Comparison of ENCODE assay signal across 18 cellular contexts in the genomic region with DNA sequence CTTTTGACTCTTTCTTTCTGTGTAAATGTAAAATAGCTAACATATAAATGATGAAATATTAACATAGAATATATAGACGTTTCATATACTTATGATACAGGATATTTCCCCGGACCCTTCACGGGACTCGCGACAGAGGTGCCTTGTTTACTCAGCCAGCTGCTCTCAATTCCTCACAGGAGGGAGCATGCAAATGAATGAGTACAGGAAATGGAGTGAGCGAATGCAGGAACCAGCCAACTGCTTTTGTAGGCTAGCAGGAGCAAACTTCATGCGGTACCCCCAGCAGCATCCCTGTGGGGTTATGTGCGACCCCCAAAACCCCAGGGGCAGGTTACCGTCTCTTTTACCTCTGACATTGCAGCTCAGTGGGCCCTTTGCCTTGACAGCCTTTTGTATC.
A peak's percentile ranks its signal among the peaks of the same experiment; 100 is the strongest.
DNase-seq lines count a peak whose midpoint lies in the region; ATAC-seq and TF ChIP-seq lines count a peak whose summit lies in the region.
"Had no signal": no experiment of that assay in that cellular context is flagged by ENCODE, and none has a peak within 500 bp of the region (broad histone marks: within the 10 kb centered on the region; RNA-seq: fewer than 3 reads in every experiment).

No MANE protein-coding gene starts in this region.

- H3K4me3 Mint-ChIP-seq in WTC11: peak overlapping the region; percentile 15
- H3K4me3 Mint-ChIP-seq: CD14-positive monocyte had no signal

- no peak for TF ChIP-seq EP300 in tibial nerve (IDR thresholded peaks at IDR 0.05)

- no peak for TF ChIP-seq POLR2A in tibial nerve (IDR thresholded peaks at IDR 0.05)
- TF ChIP-seq POLR2A in uterus (IDR thresholded peaks at IDR 0.05): no peak

- peaks cover 2% of the 10 kb centered on the region for H3K36me3 Mint-ChIP-seq in WTC11
- H3K36me3 Mint-ChIP-seq: CD14-positive monocyte had no signal

- peaks cover 11% of the 10 kb centered on the region for H3K9me3 Mint-ChIP-seq in WTC11

- no peaks in the 10 kb centered on the region for H3K27me3 ChIP-seq in HUES48 (ENCODE audit: control insufficient read depth, insufficient read depth, low read length)
- H3K27me3 ChIP-seq in iPS-20b (ENCODE audit: insufficient read depth, low read length): no peaks in the 10 kb centered on the region
- no peaks in the 10 kb centered on the region for H3K27me3 ChIP-seq in tibial nerve
- no peaks in the 10 kb centered on the region for H3K27me3 ChIP-seq in uterus

- CTCF ChIA-PET in WTC11 (lab: Charles Lee): no interaction called here

- H3K36me3 ChIP-seq in HUES48 (ENCODE audit: control insufficient read depth, insufficient read depth, low read length) (no peaks in the 10 kb centered on the region), iPS-20b (ENCODE audit: insufficient read depth, low read depth, low read length) (no peaks in the 10 kb centered on the region), tibial nerve (no peaks in the 10 kb centered on the region), uterus (no peaks in the 10 kb centered on the region)

- TF ChIP-seq CTCF in WTC11 (IDR thresholded peaks at IDR 0.05) (no peak), tibial nerve (IDR thresholded peaks at IDR 0.05) (no peak), uterus (IDR thresholded peaks at IDR 0.05) (no peak)

- no peak overlapping the region for H3K27ac ChIP-seq in HUES48 (ENCODE audit: low read depth, low read length)
- peak overlapping the region; percentile 39 for H3K27ac ChIP-seq in iPS-20b (ENCODE audit: low read length)
- no peak overlapping the region for H3K27ac ChIP-seq in tibial nerve
- H3K27ac ChIP-seq in uterus: no peak overlapping the region
- H3K27ac ChIP-seq: 22Rv1 had no signal

- H3K27me3 Mint-ChIP-seq in WTC11 (ENCODE audit: low read depth): no peaks in the 10 kb centered on the region

- DNase-seq in DMS53 (lab: John Stamatoyannopoulos, UW): peak; percentile 53
- no peak for DNase-seq in DMS53 treated with DMSO at 0.1 percent for 48 hours (lab: John Stamatoyannopoulos, UW; ENCODE audit: unreplicated experiment)
- DNase-seq in WTC11 (ENCODE audit: low spot score): peak; percentile 22
- no peak for DNase-seq in tibial nerve (ENCODE audit: low spot score in 2 of 2)
- DNase-seq in left cardiac atrium: no peak
- DNase-seq in uterus: no peak
- DNase-seq: GDM1, NCI-H1105 treated with DMSO at 0.1 percent for 48 hours, NCI-H1694, PC-3, RPMI8226, SHP77 treated with DMSO at 0.1 percent for 48 hours, SK-N-SH had no signal

- ATAC-seq in WTC11: peak; percentile 90
- ATAC-seq in left cardiac atrium: no peak
- ATAC-seq: HCT116, PC-3 had no signal

- POLR2A ChIA-PET in WTC11 (lab: Charles Lee): no interaction called here

- H3K9ac ChIP-seq in HUES48 (ENCODE audit: low read depth, low read length) (no peak overlapping the region), iPS-20b (ENCODE audit: low read depth, low read length) (peak overlapping the region; percentile 46; the same call in 1 of the 2 replicates)
- H3K9ac ChIP-seq: SK-N-SH had no signal

- H3K4me1 Mint-ChIP-seq in WTC11: peaks cover 36% of the 10 kb centered on the region
- H3K4me1 Mint-ChIP-seq: CD14-positive monocyte had no signal

- H3K27ac Mint-ChIP-seq in WTC11: peak overlapping the region; percentile 84
- H3K27ac Mint-ChIP-seq: CD14-positive monocyte had no signal

- H3K9me3 ChIP-seq in HUES48 (ENCODE audit: control insufficient read depth, insufficient read depth, low read length) (no peaks in the 10 kb centered on the region), iPS-20b (ENCODE audit: insufficient read depth, low read depth, low read length) (no peaks in the 10 kb centered on the region), tibial nerve (no peaks in the 10 kb centered on the region), uterus (no peaks in the 10 kb centered on the region)
- H3K9me3 ChIP-seq: SK-N-SH had no signal

- WGBS in tibial nerve, 2 donors: 73 to 84% methylated on average over 9 of the region's 9 CpGs

- peak overlapping the region; percentile 28; the same call in 1 of the 2 replicates for H3K4me3 ChIP-seq in HUES48 (ENCODE audit: low read depth, low read length)
- peak overlapping the region; percentile 34; the same call in 1 of the 2 replicates for H3K4me3 ChIP-seq in iPS-20b (ENCODE audit: low read length)
- no peak overlapping the region for H3K4me3 ChIP-seq in tibial nerve
- no peak overlapping the region for H3K4me3 ChIP-seq in uterus

- intact Hi-C loops in left cardiac atrium (cut with DNase I) (no loop called here), uterus (cut with DNase I; ENCODE audit: low total_unique reads) (no loop called here)

- H3K4me1 ChIP-seq in HUES48 (ENCODE audit: control insufficient read depth, insufficient read depth, low read length) (peaks cover 12% of the 10 kb centered on the region), iPS-20b (ENCODE audit: insufficient read depth, low read length) (peaks cover 9% of the 10 kb centered on the region), tibial nerve (peaks cover 0 to 4% (median 0%) of the 10 kb centered on the region in 4 donors), uterus (no peaks in the 10 kb centered on the region)

TF ChIP-seq in WTC11, 78 proteins besides CTCF, POLR2A, EP300 and RAD21:
- TF ChIP-seq ZNF138 (CRISPR knock-in tag; conservative IDR thresholded peaks at IDR 0.05): 0 out of 2 replicates have a peak, but pooled peaks have one; percentile 13
- TF ChIP-seq FOXK1 (CRISPR knock-in tag; IDR thresholded peaks at IDR 0.05): peak; percentile 79; the same call in 1 of the 2 replicates
- TF ChIP-seq, protein P1, sequence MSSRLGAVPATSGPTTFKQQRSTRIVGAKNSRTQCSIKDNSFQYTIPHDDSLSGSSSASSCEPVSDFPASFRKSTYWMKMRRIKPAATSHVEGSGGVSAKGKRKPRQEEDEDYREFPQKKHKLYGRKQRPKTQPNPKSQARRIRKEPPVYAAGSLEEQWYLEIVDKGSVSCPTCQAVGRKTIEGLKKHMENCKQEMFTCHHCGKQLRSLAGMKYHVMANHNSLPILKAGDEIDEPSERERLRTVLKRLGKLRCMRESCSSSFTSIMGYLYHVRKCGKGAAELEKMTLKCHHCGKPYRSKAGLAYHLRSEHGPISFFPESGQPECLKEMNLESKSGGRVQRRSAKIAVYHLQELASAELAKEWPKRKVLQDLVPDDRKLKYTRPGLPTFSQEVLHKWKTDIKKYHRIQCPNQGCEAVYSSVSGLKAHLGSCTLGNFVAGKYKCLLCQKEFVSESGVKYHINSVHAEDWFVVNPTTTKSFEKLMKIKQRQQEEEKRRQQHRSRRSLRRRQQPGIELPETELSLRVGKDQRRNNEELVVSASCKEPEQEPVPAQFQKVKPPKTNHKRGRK (CRISPR knock-in tag; IDR thresholded peaks at IDR 0.05; ENCODE audit: borderline replicate concordance): no peak

Comparison
In these comparisons a context has a peak if more than half of its experiments do, and no peak if none do; other contexts are left out.
1. DNase-seq: peak in DMS53 (single experiment) and WTC11 (single experiment); none in DMS53 treated with DMSO at 0.1 percent for 48 hours (single experiment), tibial nerve (0 of 2), left cardiac atrium (single experiment) and uterus (0 of 2).
2. H3K4me3 ChIP-seq: peak in HUES48 (single experiment) and iPS-20b (single experiment); none in tibial nerve (0 of 4) and uterus (0 of 2).